ENCODE assay signal across 22 cellular contexts in the genomic region with DNA sequence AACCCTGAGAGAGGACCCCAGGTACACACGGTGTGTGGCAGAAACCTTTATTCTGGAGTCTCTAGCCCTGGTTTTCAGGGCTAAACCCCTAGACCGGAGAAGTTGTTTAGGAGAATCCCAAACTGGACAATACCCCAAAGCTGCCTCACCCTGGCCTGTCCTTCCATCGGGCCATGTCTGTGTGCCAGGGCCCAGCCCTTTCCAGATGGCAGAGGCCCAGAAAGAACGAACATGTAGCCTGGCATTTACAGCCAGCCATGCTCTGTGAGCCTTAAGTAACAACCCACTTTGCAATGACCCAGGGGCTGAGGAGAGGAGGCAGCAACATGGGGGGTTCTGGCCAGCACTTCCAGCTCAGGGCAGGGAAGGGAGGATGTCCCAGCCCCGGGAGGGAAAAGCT.
DNase-seq lines count a peak whose midpoint lies in the region; ATAC-seq and TF ChIP-seq lines count a peak whose summit lies in the region.
"Had no signal": no experiment of that assay in that cellular context is flagged by ENCODE, and none has a peak within 500 bp of the region (broad histone marks: within the 10 kb centered on the region; RNA-seq: fewer than 3 reads in every experiment).

No MANE protein-coding gene starts in this region.

- no peak overlapping the region for H3K18ac ChIP-seq in mesendoderm (ENCODE audit: low read length)

- no peak overlapping the region for H3K4me3 ChIP-seq in right atrium auricular region
- H3K4me3 ChIP-seq in esophagus squamous epithelium, result no peak overlapping the region
- no peak overlapping the region for H3K4me3 ChIP-seq in mesendoderm (ENCODE audit: low read length)
- no peak overlapping the region for H3K4me3 ChIP-seq in uterus
- H3K4me3 ChIP-seq: left lung, prostate gland had no signal

- H3K9me3 ChIP-seq in right atrium auricular region (no peaks in the 10 kb centered on the region), esophagus squamous epithelium (no peaks in the 10 kb centered on the region), uterus (no peaks in the 10 kb centered on the region)
- H3K9me3 ChIP-seq: left lung, prostate gland, SK-N-SH had no signal

- no peak overlapping the region for H2BK5ac ChIP-seq in mesendoderm (ENCODE audit: low read length)

- WGBS in esophagus squamous epithelium, 2 donors, result 40 to 55% methylated on average over 2 to 5 of the region's 5 CpGs
- no CpG with 5 or more reads among the region's 5 CpGs for WGBS in mesendoderm (ENCODE audit: extremely low coverage, insufficient coverage, low lambda C conversion rate)

- H3K4me1 ChIP-seq in right atrium auricular region (peaks cover 0 to 59% of the 10 kb centered on the region in 2 donors), esophagus squamous epithelium (peaks cover 29 to 74% (median 48%) of the 10 kb centered on the region in 3 donors), mesendoderm (ENCODE audit: control insufficient read depth, low read depth, low read length) (peaks cover 7% of the 10 kb centered on the region), uterus (peaks cover 9 to 28% of the 10 kb centered on the region in 2 donors)

- peaks cover 1% of the 10 kb centered on the region for H3K79me1 ChIP-seq in mesendoderm (ENCODE audit: low read length)

- intact Hi-C loops in Right ventricle myocardium inferior (cut with DNase I) (no loop called here), esophagus squamous epithelium (cut with DNase I) (no loop called here), uterus (cut with DNase I; ENCODE audit: low total_unique reads) (no loop called here)

- TF ChIP-seq CTCF in right atrium auricular region (IDR thresholded peaks at IDR 0.05) (no peak), esophagus squamous epithelium (IDR thresholded peaks at IDR 0.05) (no peak), uterus (IDR thresholded peaks at IDR 0.05) (no peak)

- TF ChIP-seq POLR2A in esophagus squamous epithelium (IDR thresholded peaks at IDR 0.05), result no peak
- no peak for TF ChIP-seq POLR2A in uterus (IDR thresholded peaks at IDR 0.05)

- H3K23ac ChIP-seq in mesendoderm (ENCODE audit: low read length), result no peak overlapping the region

- no peaks in the 10 kb centered on the region for H3K79me2 ChIP-seq in mesendoderm (ENCODE audit: control insufficient read depth, insufficient read depth, low read length)

- no peak overlapping the region for H4K8ac ChIP-seq in mesendoderm (ENCODE audit: low read depth, low read length)

- H3K9ac ChIP-seq in mesendoderm (ENCODE audit: low read length), result no peak overlapping the region
- H3K9ac ChIP-seq: SK-N-SH had no signal

- H3K4ac ChIP-seq in mesendoderm (ENCODE audit: low read depth, low read length), result no peak overlapping the region

- H3K56ac ChIP-seq in mesendoderm (ENCODE audit: low read length), result peak overlapping the region; percentile 49

- H4K5ac ChIP-seq in mesendoderm (ENCODE audit: low read length), result no peak overlapping the region

- DNase-seq in Right ventricle myocardium inferior (ENCODE audit: missing footprints) (no peak), right atrium auricular region (ENCODE audit: low spot score) (no peak), esophagus squamous epithelium (lab: John Stamatoyannopoulos, UW) (no peak), mesendoderm (no peak), uterus (no peak)
- no peak for DNase-seq in activated CD4-positive, CD25-positive, alpha-beta regulatory T cell (lab: John Stamatoyannopoulos, UW)
- DNase-seq: activated CD4-positive, alpha-beta memory T cell treated with anti-CD3 and anti-CD28 coated beads, Interleukin-2, amount 10 ng/mL, durations not matched to agents 7 days and 5 days; activated CD4-positive, CD25-positive, alpha-beta regulatory T cell treated with anti-CD3 and anti-CD28 coated beads, Interleukin-2, amount 50 U/mL, for 72 hours; activated CD8-positive, alpha-beta memory T cell treated with anti-CD3 and anti-CD28 coated beads, Interleukin-2, amount 50 U/mL, for 4 hours; activated naive CD4-positive, alpha-beta T cell; DMS79; GDM1; NCI-H1092; NCI-H1694; SK-N-SH; stimulated activated naive B cell treated with anti-CD40 and anti-IgM and Interleukin-4, amounts not matched to agents 10 μg/mL and 1 μg/mL and 100 μg/mL, for 72 hours had no signal

- no peak overlapping the region for H2AK5ac ChIP-seq in mesendoderm (ENCODE audit: low read length)

- H3K27me3 ChIP-seq in right atrium auricular region, result no peaks in the 10 kb centered on the region
- no peaks in the 10 kb centered on the region for H3K27me3 ChIP-seq in esophagus squamous epithelium
- H3K27me3 ChIP-seq in mesendoderm (ENCODE audit: insufficient read depth, low read length, poor library complexity), result no peaks in the 10 kb centered on the region
- H3K27me3 ChIP-seq in uterus, result no peaks in the 10 kb centered on the region
- H3K27me3 ChIP-seq: dorsolateral prefrontal cortex, left lung had no signal

- peak overlapping the region in 1 of 2 donors; percentile 21 for H3K27ac ChIP-seq in right atrium auricular region
- H3K27ac ChIP-seq in esophagus squamous epithelium, result peak overlapping the region in 3 of 4 donors; percentile 1 to 84 (median 14)
- no peak overlapping the region for H3K27ac ChIP-seq in mesendoderm (ENCODE audit: low read depth, low read length)
- peak overlapping the region; percentile 7 to 38 for H3K27ac ChIP-seq in uterus
- H3K27ac ChIP-seq: 22Rv1, left lung had no signal

- ATAC-seq in Right ventricle myocardium inferior (peak; percentile 29), GM21423 (IDR thresholded peaks at IDR 0.05; ENCODE audit: unreplicated experiment) (no peak), HG02840 (IDR thresholded peaks at IDR 0.05; ENCODE audit: low FRiP score, unreplicated experiment) (no peak)
- ATAC-seq: left lung; stimulated activated naive B cell treated with anti-CD40 and anti-IgM and Interleukin-4, amounts not matched to agents 10 μg/mL and 1 μg/mL and 100 μg/mL, for 72 hours had no signal

- H2BK120ac ChIP-seq in mesendoderm (ENCODE audit: low read depth, low read length), result no peak overlapping the region

- H2BK15ac ChIP-seq in mesendoderm (replicated peaks; ENCODE audit: low read depth), result no peak overlapping the region

- no peak overlapping the region for H3K4me2 ChIP-seq in mesendoderm (ENCODE audit: low read length)
- H3K4me2 ChIP-seq: SK-N-SH had no signal

- H3K36me3 ChIP-seq in right atrium auricular region (no peaks in the 10 kb centered on the region), esophagus squamous epithelium (peaks cover 0 to 71% (median 4%) of the 10 kb centered on the region in 3 donors), mesendoderm (ENCODE audit: control insufficient read depth, insufficient read depth, low read length) (no peaks in the 10 kb centered on the region), uterus (no peaks in the 10 kb centered on the region)
- H3K36me3 ChIP-seq: prostate gland had no signal
